Comparison of ENCODE assay signal across 1 cellular context in genomic region chr5:160289721-160290120, GRCh38.
TF ChIP-seq lines count a peak whose summit lies in the region.

No MANE protein-coding gene starts in this region.

TF ChIP-seq in IMR-90, 13 proteins besides CTCF, POLR2A, EP300 and RAD21 (continued from another document):
- TF ChIP-seq ELK1 (IDR thresholded peaks at IDR 0.05; ENCODE audit: borderline replicate concordance, low read depth, low read length) (no peak), BHLHE40 (IDR thresholded peaks at IDR 0.05; ENCODE audit: low read depth, low read length) (no peak), FOS (IDR thresholded peaks at IDR 0.05; ENCODE audit: low read depth, low read length) (no peak)
